In the genomic region with DNA sequence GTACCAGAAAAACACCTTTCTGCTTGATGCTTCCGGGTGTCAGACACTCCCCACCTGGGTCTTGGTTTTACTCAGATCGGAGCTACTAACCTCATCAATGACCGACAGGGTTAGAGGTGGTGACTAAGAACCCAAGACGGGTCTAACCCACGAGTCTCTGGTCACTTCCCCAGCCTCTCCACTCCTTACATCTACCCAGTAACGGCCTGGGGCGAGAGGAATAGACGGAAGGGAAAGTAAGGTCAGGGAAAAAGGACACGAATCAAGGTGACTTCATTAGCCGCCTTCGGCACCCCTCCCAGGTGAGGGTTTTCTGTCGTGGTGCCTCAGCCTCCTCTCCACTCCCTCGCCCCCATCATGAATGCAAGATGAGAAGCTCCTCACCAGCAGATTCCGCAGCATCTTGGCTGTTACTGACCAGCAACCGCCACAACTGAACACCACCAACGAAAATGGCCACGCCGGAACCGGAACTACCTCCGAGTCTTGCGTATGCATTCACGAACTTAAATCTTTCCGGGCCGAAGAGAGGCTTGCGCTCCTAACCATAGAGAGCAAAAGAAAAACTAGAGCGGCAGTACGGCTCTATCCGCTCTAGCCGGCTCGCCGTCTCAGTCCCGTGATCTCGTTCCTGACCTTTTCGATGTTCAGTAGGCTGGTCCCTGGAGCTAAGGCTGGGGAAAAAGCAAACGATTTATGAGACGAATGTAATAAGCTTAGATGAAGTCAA, we compare ENCODE assay signal across 1 cellular context.
TF ChIP-seq lines count a peak whose summit lies in the region.

A gene with protein sequence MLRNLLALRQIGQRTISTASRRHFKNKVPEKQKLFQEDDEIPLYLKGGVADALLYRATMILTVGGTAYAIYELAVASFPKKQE (minus strand): TSS at position 469 of the 730 bp plus-strand sequence. CDS start 67 bp downstream, at position 402.

TF ChIP-seq in HepG2, 621 proteins besides CTCF, POLR2A, EP300 and RAD21 (continued from another document and continues in another):
- TF ChIP-seq, protein P1, sequence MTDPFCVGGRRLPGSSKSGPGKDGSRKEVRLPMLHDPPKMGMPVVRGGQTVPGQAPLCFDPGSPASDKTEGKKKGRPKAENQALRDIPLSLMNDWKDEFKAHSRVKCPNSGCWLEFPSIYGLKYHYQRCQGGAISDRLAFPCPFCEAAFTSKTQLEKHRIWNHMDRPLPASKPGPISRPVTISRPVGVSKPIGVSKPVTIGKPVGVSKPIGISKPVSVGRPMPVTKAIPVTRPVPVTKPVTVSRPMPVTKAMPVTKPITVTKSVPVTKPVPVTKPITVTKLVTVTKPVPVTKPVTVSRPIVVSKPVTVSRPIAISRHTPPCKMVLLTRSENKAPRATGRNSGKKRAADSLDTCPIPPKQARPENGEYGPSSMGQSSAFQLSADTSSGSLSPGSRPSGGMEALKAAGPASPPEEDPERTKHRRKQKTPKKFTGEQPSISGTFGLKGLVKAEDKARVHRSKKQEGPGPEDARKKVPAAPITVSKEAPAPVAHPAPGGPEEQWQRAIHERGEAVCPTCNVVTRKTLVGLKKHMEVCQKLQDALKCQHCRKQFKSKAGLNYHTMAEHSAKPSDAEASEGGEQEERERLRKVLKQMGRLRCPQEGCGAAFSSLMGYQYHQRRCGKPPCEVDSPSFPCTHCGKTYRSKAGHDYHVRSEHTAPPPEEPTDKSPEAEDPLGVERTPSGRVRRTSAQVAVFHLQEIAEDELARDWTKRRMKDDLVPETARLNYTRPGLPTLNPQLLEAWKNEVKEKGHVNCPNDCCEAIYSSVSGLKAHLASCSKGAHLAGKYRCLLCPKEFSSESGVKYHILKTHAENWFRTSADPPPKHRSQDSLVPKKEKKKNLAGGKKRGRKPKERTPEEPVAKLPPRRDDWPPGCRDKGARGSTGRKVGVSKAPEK (CRISPR knock-in tag; IDR thresholded peaks at IDR 0.05; ENCODE audit: borderline replicate concordance): no peak
- TF ChIP-seq CREM (IDR thresholded peaks at IDR 0.05): peak; percentile 91
- no peak for TF ChIP-seq CREM (CRISPR knock-in tag; IDR thresholded peaks at IDR 0.05)
- TF ChIP-seq, protein P2, sequence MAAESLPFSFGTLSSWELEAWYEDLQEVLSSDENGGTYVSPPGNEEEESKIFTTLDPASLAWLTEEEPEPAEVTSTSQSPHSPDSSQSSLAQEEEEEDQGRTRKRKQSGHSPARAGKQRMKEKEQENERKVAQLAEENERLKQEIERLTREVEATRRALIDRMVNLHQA (CRISPR knock-in tag; IDR thresholded peaks at IDR 0.05): no peak
- peak; percentile 75 for TF ChIP-seq PHF21A (CRISPR knock-in tag; IDR thresholded peaks at IDR 0.05)
- TF ChIP-seq ZZZ3 (CRISPR knock-in tag; IDR thresholded peaks at IDR 0.05; ENCODE audit: borderline replicate concordance): peak; percentile 71; the same call in 1 of the 2 replicates
- no peak for TF ChIP-seq ZMYM3 (CRISPR knock-in tag; IDR thresholded peaks at IDR 0.05)
- no peak for TF ChIP-seq PPARG (CRISPR knock-in tag; conservative IDR thresholded peaks at IDR 0.05)
- no peak for TF ChIP-seq SETDB1 (CRISPR knock-in tag; IDR thresholded peaks at IDR 0.05; ENCODE audit: borderline replicate concordance)
- no peak for TF ChIP-seq SUZ12 (IDR thresholded peaks at IDR 0.05; ENCODE audit: low read depth, low read length)
- peak; percentile 55; the same call in 1 of the 2 replicates for TF ChIP-seq FOSL2 (CRISPR knock-in tag; IDR thresholded peaks at IDR 0.05)
- peak; percentile 90; the same call in 1 of the 2 replicates for TF ChIP-seq YEATS4 (CRISPR knock-in tag; IDR thresholded peaks at IDR 0.05; ENCODE audit: borderline replicate concordance)
- TF ChIP-seq ZNF441 (CRISPR knock-in tag; IDR thresholded peaks at IDR 0.05; ENCODE audit: borderline replicate concordance): no peak
- TF ChIP-seq, protein P3, sequence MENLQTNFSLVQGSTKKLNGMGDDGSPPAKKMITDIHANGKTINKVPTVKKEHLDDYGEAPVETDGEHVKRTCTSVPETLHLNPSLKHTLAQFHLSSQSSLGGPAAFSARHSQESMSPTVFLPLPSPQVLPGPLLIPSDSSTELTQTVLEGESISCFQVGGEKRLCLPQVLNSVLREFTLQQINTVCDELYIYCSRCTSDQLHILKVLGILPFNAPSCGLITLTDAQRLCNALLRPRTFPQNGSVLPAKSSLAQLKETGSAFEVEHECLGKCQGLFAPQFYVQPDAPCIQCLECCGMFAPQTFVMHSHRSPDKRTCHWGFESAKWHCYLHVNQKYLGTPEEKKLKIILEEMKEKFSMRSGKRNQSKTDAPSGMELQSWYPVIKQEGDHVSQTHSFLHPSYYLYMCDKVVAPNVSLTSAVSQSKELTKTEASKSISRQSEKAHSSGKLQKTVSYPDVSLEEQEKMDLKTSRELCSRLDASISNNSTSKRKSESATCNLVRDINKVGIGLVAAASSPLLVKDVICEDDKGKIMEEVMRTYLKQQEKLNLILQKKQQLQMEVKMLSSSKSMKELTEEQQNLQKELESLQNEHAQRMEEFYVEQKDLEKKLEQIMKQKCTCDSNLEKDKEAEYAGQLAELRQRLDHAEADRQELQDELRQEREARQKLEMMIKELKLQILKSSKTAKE (CRISPR knock-in tag; IDR thresholded peaks at IDR 0.05; ENCODE audit: borderline replicate concordance): no peak
- TF ChIP-seq IRX3 (CRISPR knock-in tag; IDR thresholded peaks at IDR 0.05; ENCODE audit: borderline replicate concordance, low read depth): no peak
- no peak for TF ChIP-seq RBM22 (optimal IDR thresholded peaks at IDR 0.05; ENCODE audit: low read length)
- TF ChIP-seq, protein P4, sequence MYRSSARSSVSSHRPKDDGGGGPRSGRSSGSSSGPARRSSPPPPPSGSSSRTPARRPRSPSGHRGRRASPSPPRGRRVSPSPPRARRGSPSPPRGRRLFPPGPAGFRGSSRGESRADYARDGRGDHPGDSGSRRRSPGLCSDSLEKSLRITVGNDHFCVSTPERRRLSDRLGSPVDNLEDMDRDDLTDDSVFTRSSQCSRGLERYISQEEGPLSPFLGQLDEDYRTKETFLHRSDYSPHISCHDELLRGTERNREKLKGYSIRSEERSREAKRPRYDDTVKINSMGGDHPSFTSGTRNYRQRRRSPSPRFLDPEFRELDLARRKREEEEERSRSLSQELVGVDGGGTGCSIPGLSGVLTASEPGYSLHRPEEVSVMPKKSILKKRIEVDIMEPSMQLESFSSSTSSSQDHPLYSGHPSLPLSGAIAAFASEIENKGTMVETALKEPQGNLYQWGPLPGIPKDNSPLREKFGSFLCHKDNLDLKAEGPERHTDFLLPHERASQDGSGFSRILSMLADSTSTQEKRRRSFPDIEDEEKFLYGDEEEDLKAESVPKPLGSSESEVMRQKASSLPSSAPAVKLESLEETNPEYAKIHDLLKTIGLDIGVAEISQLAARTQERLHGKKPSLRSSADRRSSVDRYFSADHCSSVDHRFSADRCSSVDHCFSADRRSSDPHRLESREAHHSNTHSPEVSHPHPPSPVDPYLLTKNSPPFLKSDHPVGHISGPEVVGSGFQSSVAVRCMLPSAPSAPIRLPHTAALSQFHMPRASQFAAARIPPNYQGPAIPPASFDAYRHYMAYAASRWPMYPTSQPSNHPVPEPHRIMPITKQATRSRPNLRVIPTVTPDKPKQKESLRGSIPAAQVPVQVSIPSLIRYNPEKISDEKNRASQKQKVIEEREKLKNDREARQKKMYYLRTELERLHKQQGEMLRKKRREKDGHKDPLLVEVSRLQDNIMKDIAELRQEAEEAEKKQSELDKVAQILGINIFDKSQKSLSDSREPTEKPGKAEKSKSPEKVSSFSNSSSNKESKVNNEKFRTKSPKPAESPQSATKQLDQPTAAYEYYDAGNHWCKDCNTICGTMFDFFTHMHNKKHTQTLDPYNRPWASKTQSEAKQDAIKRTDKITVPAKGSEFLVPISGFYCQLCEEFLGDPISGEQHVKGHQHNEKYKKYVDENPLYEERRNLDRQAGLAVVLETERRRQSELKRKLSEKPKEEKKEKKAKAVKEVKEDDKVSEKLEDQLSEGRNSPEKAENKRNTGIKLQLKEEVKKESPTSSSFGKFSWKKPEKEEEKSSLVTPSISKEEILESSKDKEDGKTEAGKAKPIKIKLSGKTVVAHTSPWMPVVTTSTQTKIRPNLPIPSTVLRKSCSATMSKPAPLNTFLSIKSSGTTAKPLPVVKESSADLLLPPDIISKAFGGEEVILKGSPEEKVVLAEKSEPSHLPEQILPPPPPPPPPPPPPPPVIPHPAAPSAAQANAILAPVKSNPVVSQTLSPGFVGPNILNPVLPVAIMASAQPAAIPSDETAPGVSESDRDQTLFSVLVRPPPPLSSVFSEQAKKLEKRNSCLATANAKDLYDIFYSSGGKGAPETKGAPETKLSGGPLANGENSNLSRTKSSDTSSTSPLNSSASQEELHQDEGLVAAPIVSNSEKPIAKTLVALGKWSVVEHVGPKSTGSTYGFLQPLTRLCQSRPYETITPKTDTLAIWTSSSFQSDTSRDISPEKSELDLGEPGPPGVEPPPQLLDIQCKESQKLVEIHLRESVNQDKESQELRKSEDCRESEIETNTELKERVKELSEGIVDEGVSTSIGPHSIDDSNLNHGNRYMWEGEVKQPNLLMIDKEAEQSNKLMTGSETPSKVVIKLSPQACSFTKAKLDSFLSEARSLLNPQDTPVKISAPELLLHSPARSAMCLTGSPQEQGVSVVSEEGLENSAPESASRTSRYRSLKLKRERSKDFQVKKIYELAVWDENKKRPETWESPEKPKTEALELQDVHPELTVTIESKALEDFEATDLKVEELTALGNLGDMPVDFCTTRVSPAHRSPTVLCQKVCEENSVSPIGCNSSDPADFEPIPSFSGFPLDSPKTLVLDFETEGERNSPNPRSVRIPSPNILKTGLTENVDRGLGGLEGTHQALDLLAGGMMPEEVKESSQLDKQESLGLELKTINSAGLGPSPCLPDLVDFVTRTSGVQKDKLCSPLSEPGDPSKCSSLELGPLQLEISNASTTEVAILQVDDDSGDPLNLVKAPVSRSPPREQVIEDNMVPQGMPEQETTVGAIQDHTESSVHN (CRISPR knock-in tag; IDR thresholded peaks at IDR 0.05): no peak
- TF ChIP-seq, protein P5, sequence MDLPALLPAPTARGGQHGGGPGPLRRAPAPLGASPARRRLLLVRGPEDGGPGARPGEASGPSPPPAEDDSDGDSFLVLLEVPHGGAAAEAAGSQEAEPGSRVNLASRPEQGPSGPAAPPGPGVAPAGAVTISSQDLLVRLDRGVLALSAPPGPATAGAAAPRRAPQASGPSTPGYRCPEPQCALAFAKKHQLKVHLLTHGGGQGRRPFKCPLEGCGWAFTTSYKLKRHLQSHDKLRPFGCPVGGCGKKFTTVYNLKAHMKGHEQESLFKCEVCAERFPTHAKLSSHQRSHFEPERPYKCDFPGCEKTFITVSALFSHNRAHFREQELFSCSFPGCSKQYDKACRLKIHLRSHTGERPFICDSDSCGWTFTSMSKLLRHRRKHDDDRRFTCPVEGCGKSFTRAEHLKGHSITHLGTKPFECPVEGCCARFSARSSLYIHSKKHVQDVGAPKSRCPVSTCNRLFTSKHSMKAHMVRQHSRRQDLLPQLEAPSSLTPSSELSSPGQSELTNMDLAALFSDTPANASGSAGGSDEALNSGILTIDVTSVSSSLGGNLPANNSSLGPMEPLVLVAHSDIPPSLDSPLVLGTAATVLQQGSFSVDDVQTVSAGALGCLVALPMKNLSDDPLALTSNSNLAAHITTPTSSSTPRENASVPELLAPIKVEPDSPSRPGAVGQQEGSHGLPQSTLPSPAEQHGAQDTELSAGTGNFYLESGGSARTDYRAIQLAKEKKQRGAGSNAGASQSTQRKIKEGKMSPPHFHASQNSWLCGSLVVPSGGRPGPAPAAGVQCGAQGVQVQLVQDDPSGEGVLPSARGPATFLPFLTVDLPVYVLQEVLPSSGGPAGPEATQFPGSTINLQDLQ (CRISPR knock-in tag; IDR thresholded peaks at IDR 0.05): no peak
- no peak for TF ChIP-seq ZC3H13 (CRISPR knock-in tag; IDR thresholded peaks at IDR 0.05)
- TF ChIP-seq, protein P6, sequence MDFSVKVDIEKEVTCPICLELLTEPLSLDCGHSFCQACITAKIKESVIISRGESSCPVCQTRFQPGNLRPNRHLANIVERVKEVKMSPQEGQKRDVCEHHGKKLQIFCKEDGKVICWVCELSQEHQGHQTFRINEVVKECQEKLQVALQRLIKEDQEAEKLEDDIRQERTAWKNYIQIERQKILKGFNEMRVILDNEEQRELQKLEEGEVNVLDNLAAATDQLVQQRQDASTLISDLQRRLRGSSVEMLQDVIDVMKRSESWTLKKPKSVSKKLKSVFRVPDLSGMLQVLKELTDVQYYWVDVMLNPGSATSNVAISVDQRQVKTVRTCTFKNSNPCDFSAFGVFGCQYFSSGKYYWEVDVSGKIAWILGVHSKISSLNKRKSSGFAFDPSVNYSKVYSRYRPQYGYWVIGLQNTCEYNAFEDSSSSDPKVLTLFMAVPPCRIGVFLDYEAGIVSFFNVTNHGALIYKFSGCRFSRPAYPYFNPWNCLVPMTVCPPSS (IDR thresholded peaks at IDR 0.05): no peak
- TF ChIP-seq EHMT2 (IDR thresholded peaks at IDR 0.05; ENCODE audit: borderline replicate concordance, low read depth, low read length): peak; percentile 80; the same call in 1 of the 2 replicates
- TF ChIP-seq EED (CRISPR knock-in tag; IDR thresholded peaks at IDR 0.05): no peak
- TF ChIP-seq ZNF605 (CRISPR knock-in tag; IDR thresholded peaks at IDR 0.05): peak; percentile 73; the same call in 1 of the 2 replicates
- TF ChIP-seq, protein P7, sequence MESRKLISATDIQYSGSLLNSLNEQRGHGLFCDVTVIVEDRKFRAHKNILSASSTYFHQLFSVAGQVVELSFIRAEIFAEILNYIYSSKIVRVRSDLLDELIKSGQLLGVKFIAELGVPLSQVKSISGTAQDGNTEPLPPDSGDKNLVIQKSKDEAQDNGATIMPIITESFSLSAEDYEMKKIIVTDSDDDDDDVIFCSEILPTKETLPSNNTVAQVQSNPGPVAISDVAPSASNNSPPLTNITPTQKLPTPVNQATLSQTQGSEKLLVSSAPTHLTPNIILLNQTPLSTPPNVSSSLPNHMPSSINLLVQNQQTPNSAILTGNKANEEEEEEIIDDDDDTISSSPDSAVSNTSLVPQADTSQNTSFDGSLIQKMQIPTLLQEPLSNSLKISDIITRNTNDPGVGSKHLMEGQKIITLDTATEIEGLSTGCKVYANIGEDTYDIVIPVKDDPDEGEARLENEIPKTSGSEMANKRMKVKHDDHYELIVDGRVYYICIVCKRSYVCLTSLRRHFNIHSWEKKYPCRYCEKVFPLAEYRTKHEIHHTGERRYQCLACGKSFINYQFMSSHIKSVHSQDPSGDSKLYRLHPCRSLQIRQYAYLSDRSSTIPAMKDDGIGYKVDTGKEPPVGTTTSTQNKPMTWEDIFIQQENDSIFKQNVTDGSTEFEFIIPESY (CRISPR knock-in tag; IDR thresholded peaks at IDR 0.05): peak; percentile 40; the same call in 1 of the 2 replicates
- peak; percentile 26; the same call in 1 of the 2 replicates for TF ChIP-seq SNAPC2 (CRISPR knock-in tag; IDR thresholded peaks at IDR 0.05)
- TF ChIP-seq HIVEP1 (CRISPR knock-in tag; IDR thresholded peaks at IDR 0.05): no peak; the same call in 1 of the 2 replicates
- TF ChIP-seq MBNL3 (CRISPR knock-in tag; conservative IDR thresholded peaks at IDR 0.05): no peak
- no peak for TF ChIP-seq ZNF12 (CRISPR knock-in tag; IDR thresholded peaks at IDR 0.05)
- TF ChIP-seq ZNF17 (CRISPR knock-in tag; IDR thresholded peaks at IDR 0.05): no peak
- TF ChIP-seq SNRNP70 (IDR thresholded peaks at IDR 0.05; ENCODE audit: low read depth, low read length): no peak
- TF ChIP-seq SYNCRIP (IDR thresholded peaks at IDR 0.05; ENCODE audit: insufficient read depth, low read depth, low read length): no peak
- TF ChIP-seq ATM (IDR thresholded peaks at IDR 0.05; ENCODE audit: borderline replicate concordance): no peak
- TF ChIP-seq, protein P8, sequence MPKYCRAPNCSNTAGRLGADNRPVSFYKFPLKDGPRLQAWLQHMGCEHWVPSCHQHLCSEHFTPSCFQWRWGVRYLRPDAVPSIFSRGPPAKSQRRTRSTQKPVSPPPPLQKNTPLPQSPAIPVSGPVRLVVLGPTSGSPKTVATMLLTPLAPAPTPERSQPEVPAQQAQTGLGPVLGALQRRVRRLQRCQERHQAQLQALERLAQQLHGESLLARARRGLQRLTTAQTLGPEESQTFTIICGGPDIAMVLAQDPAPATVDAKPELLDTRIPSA (CRISPR knock-in tag; IDR thresholded peaks at IDR 0.05; ENCODE audit: borderline replicate concordance): 0 out of 2 replicates have a peak, but pooled peaks have one; percentile 66
- TF ChIP-seq XRCC5 (optimal IDR thresholded peaks at IDR 0.05; ENCODE audit: low read length): peak; percentile 91
- TF ChIP-seq MAF1 (CRISPR knock-in tag; IDR thresholded peaks at IDR 0.05; ENCODE audit: borderline replicate concordance): 0 out of 2 replicates have a peak, but pooled peaks have one; percentile 52
